8 cellular contexts compared by ENCODE assay signal in genomic region chr18:43596106-43596712, GRCh38.
DNase-seq lines count a peak whose midpoint lies in the region; ATAC-seq and TF ChIP-seq lines count a peak whose summit lies in the region.

No MANE protein-coding gene starts in this region.

- no peak overlapping the region for H2BK20ac ChIP-seq in IMR-90 (ENCODE audit: low read depth, low read length)

- no peak overlapping the region for H2BK120ac ChIP-seq in IMR-90 (ENCODE audit: low read depth, low read length)

- no TSS peak for BruUV-seq in IMR-90 (replicated peaks; lab: Mats Ljungman, UMichigan)

- H3K36me3 ChIP-seq in DND-41 (ENCODE audit: insufficient read depth, low read length) (no peaks in the 10 kb centered on the region), IMR-90 (ENCODE audit: control insufficient read depth, insufficient read depth, low read length) (no peaks in the 10 kb centered on the region)

- in situ Hi-C loops in IMR-90 (cut with MboI; ENCODE audit: low sequenced_read_pairs): loop anchor here (25.0 kb wide), 1 partner anchor 1484 kb away; no protein-coding TSS in a partner anchor

- H3K4me1 ChIP-seq in DND-41 (ENCODE audit: insufficient read depth, low read length): no peaks in the 10 kb centered on the region
- H3K4me1 ChIP-seq in IMR-90 (ENCODE audit: control insufficient read depth, insufficient read depth, low read length): no peaks in the 10 kb centered on the region

- H2AK5ac ChIP-seq in IMR-90 (ENCODE audit: low read depth, low read length): no peak overlapping the region

- no peak overlapping the region for H3K4ac ChIP-seq in IMR-90 (ENCODE audit: low read depth, low read length)

- H3K9me3 ChIP-seq in DND-41 (ENCODE audit: insufficient read depth, low read length, severe bottlenecking) (no peaks in the 10 kb centered on the region), IMR-90 (ENCODE audit: control insufficient read depth, insufficient read depth, low read length) (no peaks in the 10 kb centered on the region)

- H3K27me3 ChIP-seq in DND-41 (ENCODE audit: insufficient read depth, low read length, poor library complexity) (no peaks in the 10 kb centered on the region), IMR-90 (ENCODE audit: control insufficient read depth, insufficient read depth, low read length) (no peaks in the 10 kb centered on the region)

- no peak overlapping the region for H4K91ac ChIP-seq in IMR-90 (ENCODE audit: insufficient read depth, low read depth, low read length)

- H2AFZ ChIP-seq in DND-41 (ENCODE audit: low read depth, low read length): no peak overlapping the region
- H2AFZ ChIP-seq in IMR-90 (replicated peaks; ENCODE audit: low read length, poor library complexity): no peak overlapping the region

- H3K79me2 ChIP-seq in DND-41 (ENCODE audit: insufficient read depth, low read length): no peaks in the 10 kb centered on the region

- H3K14ac ChIP-seq in IMR-90 (replicated peaks; ENCODE audit: low read depth, low read length): no peak overlapping the region

- H4K20me1 ChIP-seq in DND-41 (ENCODE audit: insufficient read depth, low read length) (no peaks in the 10 kb centered on the region), IMR-90 (ENCODE audit: insufficient read depth, low read length) (no peaks in the 10 kb centered on the region)

- H3K56ac ChIP-seq in IMR-90 (ENCODE audit: extremely low read depth, insufficient read depth, low read length): no peak overlapping the region

- H3K27ac ChIP-seq in DND-41 (ENCODE audit: low read length): no peak overlapping the region
- H3K27ac ChIP-seq in IMR-90 (ENCODE audit: insufficient read depth, low read length): no peak overlapping the region

- H3K18ac ChIP-seq in IMR-90 (ENCODE audit: low read depth, low read length): no peak overlapping the region

- H3K9ac ChIP-seq in DND-41 (ENCODE audit: low read depth, low read length) (no peak overlapping the region), IMR-90 (ENCODE audit: low read depth, low read length) (no peak overlapping the region)

- DNase-seq in DND-41 (no peak), IMR-90 (peak; percentile 29), RKO (ENCODE audit: low spot score) (peak; percentile 74), fibroblast of the conjunctiva (ENCODE audit: low read depth) (peak; percentile 18), superior temporal gyrus (ENCODE audit: extremely low spot score) (peak; percentile 73), mesenteric fat pad (ENCODE audit: low spot score) (no peak)
- DNase-seq in stimulated activated naive CD4-positive, alpha-beta T cell (lab: John Stamatoyannopoulos, UW): no peak

- no peak overlapping the region for H4K8ac ChIP-seq in IMR-90 (ENCODE audit: low read depth in 2 of 2, low read length in 2 of 2)

- no CpG with 5 or more reads among the region's 3 CpGs for WGBS in IMR-90 (ENCODE audit: extremely low coverage in 2 of 2, insufficient read length in 1 of 2), 2 experiments

- intact Hi-C loops in IMR-90 (cut with micrococcal nuclease): no loop called here

- H3K4me3 ChIP-seq in DND-41 (ENCODE audit: low read depth in 1 of 2, low read length in 2 of 2) (no peak overlapping the region), IMR-90 (ENCODE audit: insufficient read depth, low read depth, low read length) (no peak overlapping the region)

- no peak overlapping the region for H2AK9ac ChIP-seq in IMR-90 (replicated peaks; ENCODE audit: low read depth, low read length, poor library complexity)

- H2BK15ac ChIP-seq in IMR-90 (ENCODE audit: low read depth, low read length): no peak overlapping the region

- no peak overlapping the region for H3K23ac ChIP-seq in IMR-90 (ENCODE audit: low read depth, low read length)

- H4K5ac ChIP-seq in IMR-90 (ENCODE audit: low read depth, low read length): no peak overlapping the region

- CTCF ChIA-PET in IMR-90 (lab: Yijun Ruan, JAX): no interaction called here

- POLR2A ChIA-PET in IMR-90 (lab: Charles Lee; ENCODE audit: unreplicated experiment): no interaction called here

- TF ChIP-seq CTCF in DND-41 (IDR thresholded peaks at IDR 0.05; ENCODE audit: borderline replicate concordance, extremely low read depth, low read length, poor library complexity, severe bottlenecking) (peak; percentile 79), IMR-90 (conservative IDR thresholded peaks at IDR 0.05; ENCODE audit: low read depth, low read length) (peak; percentile 48)

- ATAC-seq in DND-41 (ENCODE audit: insufficient read depth, low read depth) (peak; percentile 85), GM21526 (IDR thresholded peaks at IDR 0.05; ENCODE audit: low FRiP score, unreplicated experiment) (peak; percentile 94), IMR-90 (ENCODE audit: low read depth) (peak; percentile 83)

- H2BK5ac ChIP-seq in IMR-90 (ENCODE audit: low read depth, low read length, poor library complexity, severe bottlenecking): no peak overlapping the region

- H3K79me1 ChIP-seq in IMR-90 (ENCODE audit: low read depth in 1 of 2, low read length in 2 of 2): no peaks in the 10 kb centered on the region

- no peak for TF ChIP-seq POLR2A in IMR-90 (IDR thresholded peaks at IDR 0.05; ENCODE audit: low read depth, low read length)

- TF ChIP-seq RAD21 in IMR-90 (IDR thresholded peaks at IDR 0.05; ENCODE audit: low read length): peak; percentile 31; the same call in 1 of the 2 replicates

- no peaks in the 10 kb centered on the region for H3K9me1 ChIP-seq in IMR-90 (ENCODE audit: insufficient read depth, low read length)

- H3K4me2 ChIP-seq in DND-41 (ENCODE audit: insufficient read depth, low read length) (no peak overlapping the region), IMR-90 (ENCODE audit: low read depth, low read length) (no peak overlapping the region)

- dilution Hi-C loops in IMR-90 (cut with HindIII; ENCODE audit: low sequenced_read_pairs, unreplicated experiment): no loop called here

TF ChIP-seq in IMR-90, 13 proteins besides CTCF, POLR2A, EP300 and RAD21:
- TF ChIP-seq BHLHE40 (IDR thresholded peaks at IDR 0.05; ENCODE audit: low read depth, low read length) (no peak), SMC3 (IDR thresholded peaks at IDR 0.05; ENCODE audit: low read depth, low read length) (0 out of 2 replicates have a peak, but pooled peaks have one; percentile 6)

Comparison
In these comparisons a context has a peak if more than half of its experiments do, and no peak if none do; other contexts are left out.
1. DNase-seq: peak in IMR-90 (single experiment), RKO (single experiment), fibroblast of the conjunctiva (single experiment) and superior temporal gyrus (single experiment); none in DND-41 (single experiment), mesenteric fat pad (single experiment) and stimulated activated naive CD4-positive, alpha-beta T cell (0 of 6).
2. Peak in every context shown above with its lines, with median percentiles within 50 percentile points of each other: ATAC-seq.